Comparison of ENCODE assay signal across 8 cellular contexts in the genomic region with DNA sequence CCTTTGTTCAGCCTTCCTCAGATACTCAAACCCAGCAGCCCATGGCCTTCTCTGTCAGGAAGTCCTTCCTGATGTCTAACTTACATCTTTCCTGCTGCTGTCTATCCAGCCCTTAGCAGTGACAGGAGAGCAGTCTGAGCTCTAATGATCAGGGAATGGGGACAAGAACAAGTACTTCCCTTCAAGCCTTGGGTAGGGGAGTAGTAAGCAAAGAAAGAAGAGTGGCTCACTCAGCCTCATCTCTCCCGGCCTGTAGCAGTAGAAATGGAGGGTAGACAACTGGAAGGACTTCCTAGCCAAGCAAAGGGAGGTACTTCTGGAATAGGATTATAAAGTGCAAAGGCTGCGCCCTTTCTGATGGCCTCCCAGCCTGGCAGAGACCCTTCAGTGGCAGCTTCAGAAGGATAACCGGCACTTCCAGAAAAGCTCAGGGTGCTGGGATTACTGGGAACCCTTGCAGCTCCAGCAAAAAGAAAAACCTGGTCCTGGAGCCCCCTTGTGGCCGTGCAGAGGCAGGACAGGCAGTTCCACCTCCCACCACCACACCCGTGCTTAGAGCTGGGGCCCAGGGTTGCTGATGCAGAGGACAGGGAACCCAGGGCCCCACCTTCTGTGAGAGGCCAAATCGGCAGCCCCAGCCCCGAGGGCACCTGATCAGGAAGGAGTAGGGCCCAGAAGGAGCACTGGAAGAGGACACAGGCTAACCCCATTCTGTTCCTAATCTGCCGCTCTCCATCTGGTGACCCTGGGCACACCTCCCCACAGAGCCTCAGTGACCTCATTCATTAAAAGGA. TPM values are rescaled to one million over a fixed set of nuclear protein-coding genes. Genes with fewer than 3 reads are reported as not detected.
DNase-seq lines count a peak whose midpoint lies in the region; ATAC-seq and TF ChIP-seq lines count a peak whose summit lies in the region.

No MANE protein-coding gene starts in this region.

- no peak overlapping the region for H3K4me3 ChIP-seq in coronary artery
- no peak overlapping the region for H3K4me3 ChIP-seq in lung

- peak; percentile 75 for ATAC-seq in HG02885 (IDR thresholded peaks at IDR 0.05; ENCODE audit: poor library complexity, unreplicated experiment)
- peak; percentile 91 for ATAC-seq in lung (ENCODE audit: insufficient read depth, low FRiP score)
- ATAC-seq in HG03378 (IDR thresholded peaks at IDR 0.05; ENCODE audit: unreplicated experiment): no peak

- H3K27me3 ChIP-seq in lung (ENCODE audit: control insufficient read depth, insufficient read depth): no peaks in the 10 kb centered on the region

- no peaks in the 10 kb centered on the region for H3K36me3 ChIP-seq in lung (ENCODE audit: control insufficient read depth in 2 of 2, insufficient read depth in 2 of 2, low read length in 2 of 2)

- peaks cover 0 to 2% of the 10 kb centered on the region in 2 donors for H3K9me3 ChIP-seq in lung (ENCODE audit: control insufficient read depth in 2 of 2, insufficient read depth in 1 of 2, low read length in 1 of 2)

- H3K4me1 ChIP-seq in lung (ENCODE audit: control insufficient read depth in 2 of 2, insufficient read depth in 2 of 2, low read length in 2 of 2): no peaks in the 10 kb centered on the region

- DNase-seq in DMS153 treated with DMSO at 0.1 percent for 48 hours (lab: John Stamatoyannopoulos, UW; ENCODE audit: unreplicated experiment) (peak; percentile 65), NCI-H510A treated with DMSO at 0.1 percent for 48 hours (lab: John Stamatoyannopoulos, UW) (peak; percentile 72), coronary artery (ENCODE audit: low spot score) (no peak), lung (ENCODE audit: low spot score) (peak; percentile 69)
- peak; percentile 78 for DNase-seq in activated CD4-positive, alpha-beta T cell treated with anti-CD3 and anti-CD28 coated beads for 48 hours
- peak; percentile 37 to 45 for DNase-seq in stimulated activated CD8-positive, alpha-beta memory T cell treated with anti-CD3 and anti-CD28 coated beads, Interleukin-2, amount 100 ng/mL, for 48 hours (ENCODE audit: low read depth in 2 of 2)

- H3K27ac ChIP-seq in coronary artery (no peak overlapping the region), lung (ENCODE audit: low read depth in 1 of 2, low read length in 1 of 2) (no peak overlapping the region)

- WGBS in lung, 2 donors: 20 to 22% methylated on average over 8 of the region's 8 CpGs

- peak; percentile 91 for TF ChIP-seq CTCF in coronary artery (IDR thresholded peaks at IDR 0.05)
- TF ChIP-seq CTCF in lung (IDR thresholded peaks at IDR 0.05; ENCODE audit: control extremely low read depth, extremely low read depth): peak; percentile 81

RNA-seq across cellular contexts. Expression of a gene that starts 12.4 kb away (rescaled TPM):
- total RNA-seq in lung: 10 to 100 TPM; 20.3 to 28.4 TPM
- 10 to 100 TPM; 23.4 to 45.7 TPM for polyA plus RNA-seq in lung
